In the genomic region with DNA sequence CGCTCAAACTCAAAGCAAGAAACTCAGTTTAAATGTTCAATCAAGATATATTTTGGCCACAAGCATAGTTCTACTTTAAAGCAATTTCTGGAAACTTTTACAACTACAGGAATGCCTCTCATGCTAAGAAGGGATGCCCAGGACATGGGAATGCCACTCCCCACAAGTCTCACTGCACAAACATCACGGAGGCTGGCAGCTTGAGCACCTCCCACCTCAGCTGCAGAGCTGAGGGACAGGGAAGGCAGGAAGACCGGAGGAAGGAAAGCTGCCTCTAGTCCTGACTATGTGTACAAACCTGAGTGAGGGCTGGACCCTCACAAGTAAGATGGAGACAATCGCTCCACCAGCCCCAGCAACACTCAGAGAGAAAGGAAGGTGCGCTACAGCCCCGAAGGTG, we compare ENCODE assay signal across 13 cellular contexts.
"Had no signal": no experiment of that assay in that cellular context is flagged by ENCODE, and none has a peak within 500 bp of the region (broad histone marks: within the 10 kb centered on the region; RNA-seq: fewer than 3 reads in every experiment).

No MANE protein-coding gene starts in this region.

- DNase-seq: activated CD4-positive, alpha-beta T cell treated with anti-CD3 and anti-CD28 coated beads, Interleukin-2, amount 50 U/mL, for 1 hour; amniotic stem cell; cerebellar nuclear complex; endodermal cell; hypothalamus; mucosa of descending colon; T-helper 1 cell had no signal

- H3K4me1 ChIP-seq: neural progenitor cell had no signal

- H3K27me3 ChIP-seq: neural progenitor cell had no signal

- H3K27me3 Mint-ChIP-seq: brain had no signal

- ATAC-seq: activated naive CD4-positive, alpha-beta T cell treated with anti-CD3 and anti-CD28 coated beads, Interleukin-2, amount 50 U/mL, for 72 hours; mucosa of descending colon had no signal

- H3K4me3 ChIP-seq: lung, mucosa of descending colon, neural progenitor cell, skin epidermis had no signal

- H3K9me3 ChIP-seq: mucosa of descending colon had no signal

- H3K4me2 ChIP-seq: neural progenitor cell had no signal

- H3K27ac ChIP-seq: neural progenitor cell, parathyroid adenoma had no signal

- H3K27ac Mint-ChIP-seq: activated naive CD4-positive, alpha-beta T cell treated with anti-CD3 and anti-CD28 coated beads, Interleukin-2, amount 50 U/mL, for 72 hours had no signal

- H3K36me3 ChIP-seq: neural progenitor cell had no signal

- H3K9ac ChIP-seq: neural progenitor cell, parathyroid adenoma had no signal

- H3K9me3 Mint-ChIP-seq: activated naive CD4-positive, alpha-beta T cell treated with anti-CD3 and anti-CD28 coated beads, Interleukin-2, amount 50 U/mL, for 72 hours; endodermal cell had no signal

- H2AFZ ChIP-seq: neural progenitor cell, parathyroid adenoma had no signal

- H3K4me3 Mint-ChIP-seq: endodermal cell, neural progenitor cell had no signal
